7 cellular contexts compared by ENCODE assay signal in genomic region chr1:39391741-39392679, GRCh38.
A peak's percentile ranks its signal among the peaks of the same experiment; 100 is the strongest.
DNase-seq lines count a peak whose midpoint lies in the region; ATAC-seq and TF ChIP-seq lines count a peak whose summit lies in the region.

No MANE protein-coding gene starts in this region.

- DNase-seq in HFFc6 (peak; percentile 87), T-helper 17 cell (no peak), foreskin melanocyte (peak; percentile 41), osteocyte (ENCODE audit: extremely low spot score, unreplicated experiment) (no peak), KBM-7 (no peak)

- H3K9me3 Mint-ChIP-seq in HFFc6, result no peaks in the 10 kb centered on the region
- no peaks in the 10 kb centered on the region for H3K9me3 Mint-ChIP-seq in osteocyte (ENCODE audit: unreplicated experiment)

- H3K36me3 Mint-ChIP-seq in HFFc6 (ENCODE audit: low read depth), result peaks cover 21% of the 10 kb centered on the region
- H3K36me3 Mint-ChIP-seq in T-helper 17 cell (ENCODE audit: low read depth), result no peaks in the 10 kb centered on the region
- H3K36me3 Mint-ChIP-seq in osteocyte (ENCODE audit: unreplicated experiment), result peaks cover 22% of the 10 kb centered on the region

- ATAC-seq in T-helper 17 cell (no peak), GM18873 (IDR thresholded peaks at IDR 0.05; ENCODE audit: low FRiP score, unreplicated experiment) (no peak), HG03097 (IDR thresholded peaks at IDR 0.05; ENCODE audit: low FRiP score, unreplicated experiment) (no peak)

- H3K4me1 Mint-ChIP-seq in HFFc6 (ENCODE audit: low read depth) (peaks cover 77% of the 10 kb centered on the region), T-helper 17 cell (peaks cover 48% of the 10 kb centered on the region), osteocyte (ENCODE audit: unreplicated experiment) (peaks cover 63% of the 10 kb centered on the region)

- H3K27ac Mint-ChIP-seq in HFFc6, result peak overlapping the region; percentile 87
- H3K27ac Mint-ChIP-seq in T-helper 17 cell, result peak overlapping the region; percentile 91
- H3K27ac Mint-ChIP-seq in osteocyte (ENCODE audit: unreplicated experiment), result peak overlapping the region; percentile 86

- peak overlapping the region; percentile 75 for H3K4me3 Mint-ChIP-seq in HFFc6
- peak overlapping the region; percentile 36 for H3K4me3 Mint-ChIP-seq in T-helper 17 cell
- peak overlapping the region; percentile 15 for H3K4me3 Mint-ChIP-seq in osteocyte (ENCODE audit: unreplicated experiment)

- H3K9me3 ChIP-seq in T-helper 17 cell (ENCODE audit: control insufficient read depth, low read length, poor library complexity, severe bottlenecking), result no peaks in the 10 kb centered on the region

- no peak for TF ChIP-seq CTCF in HFFc6 (IDR thresholded peaks at IDR 0.05)
- TF ChIP-seq CTCF in osteocyte (IDR thresholded peaks at IDR 0.05), result no peak

- H3K27me3 Mint-ChIP-seq in HFFc6 (ENCODE audit: insufficient read depth) (peaks cover 4% of the 10 kb centered on the region), T-helper 17 cell (no peaks in the 10 kb centered on the region), osteocyte (ENCODE audit: unreplicated experiment) (no peaks in the 10 kb centered on the region)

- in situ Hi-C loops in KBM-7 (cut with MboI; ENCODE audit: low pct_unique_long_range_greater_than_20kb, low sequenced_read_pairs), result no loop called here

Comparison
In these comparisons a context has a peak if more than half of its experiments do, and no peak if none do; other contexts are left out.
1. DNase-seq: peak in HFFc6 (single experiment) and foreskin melanocyte (single experiment); none in T-helper 17 cell (0 of 3), osteocyte (single experiment) and KBM-7 (single experiment).
2. H3K4me3 Mint-ChIP-seq: peak in every context shown above with its lines; median percentile 75 in HFFc6; 36 in T-helper 17 cell; 15 in osteocyte.
3. Peak in every context shown above with its lines, with median percentiles within 50 percentile points of each other: H3K27ac Mint-ChIP-seq.